ENCODE assay signal across 9 cellular contexts in the genomic region with DNA sequence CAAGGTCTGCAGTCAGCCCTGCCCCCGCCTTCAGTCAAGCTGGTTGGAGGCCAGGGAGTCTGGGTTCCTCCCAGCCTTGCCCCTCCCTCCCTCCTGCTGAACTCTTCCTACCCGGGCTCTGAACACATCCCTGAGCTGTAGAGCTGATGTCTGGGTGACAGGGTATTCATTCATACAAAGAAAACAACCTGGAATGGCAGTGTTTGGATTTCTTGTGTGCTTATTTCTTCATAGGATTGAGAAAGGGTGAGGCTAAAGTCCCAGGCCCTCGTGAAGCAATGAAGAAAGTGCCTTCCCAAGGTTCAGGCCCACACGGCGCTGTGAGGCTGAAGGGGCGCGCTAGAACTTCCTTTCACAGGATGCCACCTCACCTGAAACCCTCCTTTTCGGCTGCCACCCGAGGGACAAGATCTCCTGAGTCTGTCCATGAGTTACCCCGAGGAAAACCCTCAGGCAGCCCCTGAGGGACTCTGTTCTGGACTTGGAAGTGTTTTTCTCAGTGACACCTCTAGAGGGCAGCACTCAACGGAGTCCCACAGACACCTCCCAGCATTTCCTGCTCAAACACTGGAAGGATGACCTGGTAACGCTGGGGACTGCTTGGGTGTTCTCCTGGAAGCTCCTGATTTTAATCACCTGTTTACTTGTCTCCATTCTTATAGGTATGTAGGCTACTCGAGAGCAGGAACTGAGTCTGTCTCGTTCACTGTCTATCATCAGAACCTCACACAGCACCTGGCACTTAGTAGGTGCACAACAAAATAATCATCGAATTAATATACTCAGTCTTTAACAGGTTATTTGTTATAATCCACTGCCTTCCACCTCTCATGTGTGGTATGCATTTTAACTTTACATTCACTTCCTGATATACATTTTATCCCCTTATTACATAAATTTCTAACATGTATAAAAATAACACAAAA. TPM values are rescaled to one million over a fixed set of nuclear protein-coding genes. Genes with fewer than 3 reads are reported as not detected.
DNase-seq lines count a peak whose midpoint lies in the region; ATAC-seq and TF ChIP-seq lines count a peak whose summit lies in the region.
"Had no signal": no experiment of that assay in that cellular context is flagged by ENCODE, and none has a peak within 500 bp of the region (broad histone marks: within the 10 kb centered on the region; RNA-seq: fewer than 3 reads in every experiment).

No MANE protein-coding gene starts in this region.

- peak; percentile 84 for ATAC-seq in activated naive CD8-positive, alpha-beta T cell treated with anti-CD3 and anti-CD28 coated beads, Interleukin-2, amount 50 U/mL, for 24 hours

- no peak overlapping the region for H3K27ac Mint-ChIP-seq in activated naive CD8-positive, alpha-beta T cell treated with anti-CD3 and anti-CD28 coated beads, Interleukin-2, amount 50 U/mL, for 24 hours
- H3K27ac Mint-ChIP-seq: stimulated activated naive CD8-positive, alpha-beta T cell treated with anti-CD3 and anti-CD28 coated beads, Interleukin-15, Interleukin-2, amounts not matched to agents 100 ng/mL and 50 ng/mL, for 24 hours had no signal

- H3K27me3 ChIP-seq in right atrium auricular region: no peaks in the 10 kb centered on the region

- no peak overlapping the region for H3K4me3 ChIP-seq in right atrium auricular region

- H3K4me3 Mint-ChIP-seq in activated naive CD8-positive, alpha-beta T cell treated with anti-CD3 and anti-CD28 coated beads, Interleukin-2, amount 50 U/mL, for 24 hours: no peak overlapping the region
- H3K4me3 Mint-ChIP-seq: stimulated activated naive CD8-positive, alpha-beta T cell treated with anti-CD3 and anti-CD28 coated beads, Interleukin-15, Interleukin-2, amounts not matched to agents 100 ng/mL and 50 ng/mL, for 24 hours had no signal

- H3K9me3 ChIP-seq in right atrium auricular region: no peaks in the 10 kb centered on the region

- DNase-seq in DMS53 treated with DMSO at 0.1 percent for 48 hours (lab: John Stamatoyannopoulos, UW; ENCODE audit: unreplicated experiment) (peak; percentile 45), GM20000 (ENCODE audit: low spot score) (peak; percentile 69), HuH-7.5 (ENCODE audit: low spot score) (peak; percentile 28), SHP77 treated with DMSO at 0.1 percent for 48 hours (lab: John Stamatoyannopoulos, UW) (peak; percentile 24), right atrium auricular region (ENCODE audit: low spot score) (no peak), cortex of kidney (lab: John Stamatoyannopoulos, UW) (no peak)
- DNase-seq in activated naive CD8-positive, alpha-beta T cell treated with anti-CD3 and anti-CD28 coated beads, Interleukin-2, amount 50 U/mL, for 24 hours: peak; percentile 42
- peak; percentile 5 to 36 for DNase-seq in stimulated activated CD4-positive, alpha-beta T cell treated with anti-CD3 and anti-CD28 coated beads, Interleukin-12 subunit alpha, Interleukin-12 subunit beta, amount 100 ng/mL, for 24 hours (ENCODE audit: low read depth in 2 of 2)

- no peaks in the 10 kb centered on the region for H3K4me1 Mint-ChIP-seq in activated naive CD8-positive, alpha-beta T cell treated with anti-CD3 and anti-CD28 coated beads, Interleukin-2, amount 50 U/mL, for 24 hours

- H3K36me3 Mint-ChIP-seq in activated naive CD8-positive, alpha-beta T cell treated with anti-CD3 and anti-CD28 coated beads, Interleukin-2, amount 50 U/mL, for 24 hours (ENCODE audit: low read depth): no peaks in the 10 kb centered on the region

- no peaks in the 10 kb centered on the region for H3K9me3 Mint-ChIP-seq in activated naive CD8-positive, alpha-beta T cell treated with anti-CD3 and anti-CD28 coated beads, Interleukin-2, amount 50 U/mL, for 24 hours
- H3K9me3 Mint-ChIP-seq: stimulated activated naive CD8-positive, alpha-beta T cell treated with anti-CD3 and anti-CD28 coated beads, Interleukin-15, Interleukin-2, amounts not matched to agents 100 ng/mL and 50 ng/mL, for 24 hours had no signal

- H3K27ac ChIP-seq in right atrium auricular region: no peak overlapping the region

- H3K36me3 ChIP-seq in right atrium auricular region: no peaks in the 10 kb centered on the region

- no peaks in the 10 kb centered on the region for H3K4me1 ChIP-seq in right atrium auricular region

- peaks cover 10% of the 10 kb centered on the region for H3K27me3 Mint-ChIP-seq in activated naive CD8-positive, alpha-beta T cell treated with anti-CD3 and anti-CD28 coated beads, Interleukin-2, amount 50 U/mL, for 24 hours

- TF ChIP-seq CTCF in GM20000 (IDR thresholded peaks at IDR 0.05; ENCODE audit: extremely low read depth, missing control alignments) (peak; percentile 26), right atrium auricular region (IDR thresholded peaks at IDR 0.05) (peak; percentile 32 to 71)

RNA-seq across cellular contexts. Expression of a gene that starts 11.8 kb away (rescaled TPM):
- not detected for total RNA-seq in right atrium auricular region

RNA-seq across cellular contexts. Expression of a gene that starts 25.2 kb away (rescaled TPM):
- total RNA-seq in right atrium auricular region: not detected

RNA-seq across cellular contexts. Expression of a gene that starts 52.2 kb away (rescaled TPM):
- total RNA-seq in right atrium auricular region: not detected

Comparison
In these comparisons a context has a peak if more than half of its experiments do, and no peak if none do; other contexts are left out.
1. DNase-seq: peak in DMS53 treated with DMSO at 0.1 percent for 48 hours (single experiment), GM20000 (single experiment), HuH-7.5 (single experiment), SHP77 treated with DMSO at 0.1 percent for 48 hours (single experiment), activated naive CD8-positive, alpha-beta T cell treated with anti-CD3 and anti-CD28 coated beads, Interleukin-2, amount 50 U/mL, for 24 hours (single experiment) and stimulated activated CD4-positive, alpha-beta T cell treated with anti-CD3 and anti-CD28 coated beads, Interleukin-12 subunit alpha, Interleukin-12 subunit beta, amount 100 ng/mL, for 24 hours (2 of 2); none in right atrium auricular region (single experiment) and cortex of kidney (single experiment).